In the genomic region with DNA sequence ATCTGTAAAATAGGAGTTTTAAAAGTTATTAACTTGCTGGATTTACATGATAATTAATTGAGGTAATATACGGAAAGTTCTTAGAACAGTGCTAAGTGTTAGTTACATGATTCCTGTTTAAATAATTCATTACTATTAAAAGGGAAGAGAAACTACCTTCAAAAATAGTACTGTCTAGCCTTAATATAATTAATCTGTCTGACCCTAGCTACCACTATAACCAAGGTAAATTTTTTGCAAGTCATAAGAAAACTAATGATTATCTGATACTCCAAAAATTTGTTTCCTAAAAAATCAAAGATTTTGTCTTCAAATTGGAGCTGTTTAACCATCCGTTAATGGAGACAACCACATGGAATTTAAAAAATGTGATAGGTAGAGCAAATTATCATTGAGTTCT, we compare ENCODE assay signal across 25 cellular contexts.
"Had no signal": no experiment of that assay in that cellular context is flagged by ENCODE, and none has a peak within 500 bp of the region (broad histone marks: within the 10 kb centered on the region; RNA-seq: fewer than 3 reads in every experiment).

No MANE protein-coding gene starts in this region.

- H3K4me1 ChIP-seq: neural progenitor cell, parathyroid adenoma, psoas muscle, right lobe of liver, sigmoid colon, stomach, thyroid gland, tibial nerve, upper lobe of left lung, vagina had no signal

- H3K36me3 ChIP-seq: ovary, right lobe of liver, sigmoid colon, stomach, thoracic aorta, thyroid gland, tibial nerve, upper lobe of left lung, vagina had no signal

- H3K27me3 ChIP-seq: neural progenitor cell, ovary, right lobe of liver, sigmoid colon, stomach, thyroid gland, tibial nerve, upper lobe of left lung, vagina had no signal

- H3K9me3 ChIP-seq: ovary, psoas muscle, right lobe of liver, sigmoid colon, thoracic aorta, thyroid gland, tibial nerve, upper lobe of left lung, vagina had no signal

- ATAC-seq: psoas muscle; right cardiac atrium; right lobe of liver; stimulated activated effector memory CD8-positive, alpha-beta T cell treated with anti-CD3 and anti-CD28 coated beads, Interleukin-12 subunit alpha, Interleukin-12 subunit beta, amount 100 ng/mL, for 72 hours; stimulated activated naive B cell treated with anti-CD40 and anti-IgM and Interleukin-4, amounts not matched to agents 10 μg/mL and 1 μg/mL and 100 μg/mL, for 72 hours had no signal

- DNase-seq: occipital lobe; ovary; posterior cingulate gyrus; psoas muscle; right cardiac atrium; right lobe of liver; sigmoid colon; small intestine; stimulated activated CD4-positive, alpha-beta T cell treated with anti-CD3 and anti-CD28 coated beads, Interleukin-15, amount 100 ng/mL, for 24 hours; stimulated activated CD4-positive, alpha-beta T cell treated with anti-CD3 and anti-CD28 coated beads, Interleukin-2, amount 100 ng/mL, for 24 hours; stimulated activated CD4-positive, alpha-beta T cell treated with anti-CD3 and anti-CD28 coated beads, Interleukin-2, amount 100 ng/mL, for 48 hours; stimulated activated CD4-positive, alpha-beta T cell treated with anti-CD3 and anti-CD28 coated beads, Interleukin-4, amount 100 ng/mL, for 24 hours; stimulated activated naive B cell treated with anti-CD40 and anti-IgM and Interleukin-4, amounts not matched to agents 10 μg/mL and 1 μg/mL and 100 μg/mL, for 72 hours; stimulated activated naive CD4-positive, alpha-beta T cell treated with Interleukin-2 at 50 U/mL for 16 hours; stomach; thyroid gland; trophoblast cell; upper lobe of left lung had no signal

- H3K4me3 ChIP-seq: neural progenitor cell, ovary, psoas muscle, right lobe of liver, sigmoid colon, stomach, thoracic aorta, thyroid gland, tibial nerve, upper lobe of left lung, vagina had no signal

- H3K79me2 ChIP-seq: parathyroid adenoma had no signal

- H2AFZ ChIP-seq: neural progenitor cell, parathyroid adenoma had no signal

- FAIRE-seq: small intestine, urothelium cell line had no signal

- H3K27ac ChIP-seq: neural progenitor cell, ovary, parathyroid adenoma, psoas muscle, right lobe of liver, sigmoid colon, stomach, thoracic aorta, thyroid gland, tibial nerve, upper lobe of left lung, vagina had no signal

- H3K4me2 ChIP-seq: neural progenitor cell had no signal

- H3K9ac ChIP-seq: neural progenitor cell, parathyroid adenoma had no signal
